In the genomic region with DNA sequence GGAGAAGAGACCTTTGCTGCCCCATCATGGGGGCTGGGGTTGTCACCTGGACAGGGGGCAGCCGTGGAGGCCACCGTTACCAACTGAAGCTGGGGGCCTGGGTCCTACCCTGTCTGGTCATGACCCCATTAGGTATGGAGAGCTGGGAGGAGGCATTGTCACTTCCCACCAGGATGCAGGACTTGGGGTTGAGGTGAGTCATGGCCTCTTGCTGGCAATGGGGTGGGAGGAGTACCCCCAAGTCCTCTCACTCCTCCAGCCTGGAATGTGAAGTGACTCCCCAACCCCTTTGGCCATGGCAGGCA, we compare ENCODE assay signal across 14 cellular contexts. TPM values are rescaled to one million over a fixed set of nuclear protein-coding genes. Genes with fewer than 3 reads are reported as not detected.
DNase-seq lines count a peak whose midpoint lies in the region; ATAC-seq, FAIRE-seq and TF ChIP-seq lines count a peak whose summit lies in the region.
"Had no signal": no experiment of that assay in that cellular context is flagged by ENCODE, and none has a peak within 500 bp of the region (broad histone marks: within the 10 kb centered on the region; RNA-seq: fewer than 3 reads in every experiment).

No MANE protein-coding gene starts in this region.

- TSS peak; percentile 41 for BruUV-seq in endothelial cell of umbilical vein (replicated peaks; lab: Mats Ljungman, UMichigan)

- no peaks in the 10 kb centered on the region for H3K9me3 Mint-ChIP-seq in activated CD4-positive, alpha-beta T cell treated with anti-CD3 and anti-CD28 coated beads, Interleukin-2, amount 10 ng/mL, durations not matched to agents 24 days and 14 days
- no peaks in the 10 kb centered on the region for H3K9me3 Mint-ChIP-seq in activated CD8-positive, alpha-beta T cell treated with anti-CD3 and anti-CD28 coated beads for 36 hours
- H3K9me3 Mint-ChIP-seq in stimulated activated naive B cell treated with anti-CD40 and anti-IgM and Interleukin-4, amounts not matched to agents 10 μg/mL and 1 μg/mL and 100 μg/mL, for 72 hours: no peaks in the 10 kb centered on the region

- POLR2A ChIA-PET in activated CD8-positive, alpha-beta T cell treated with anti-CD3 and anti-CD28 coated beads for 36 hours (lab: Charles Lee): interaction anchor here (0.6 to 2.9 kb wide), 2 partner anchors 53 to 64 kb away, joined by 3 to 12 read pairs; no protein-coding TSS in a partner anchor
- POLR2A ChIA-PET in endothelial cell of umbilical vein (lab: Charles Lee): no interaction called here

- FAIRE-seq in endothelial cell of umbilical vein (lab: Jason Lieb, UNC): no peak
- FAIRE-seq: A204.1 had no signal

- peaks cover 51% of the 10 kb centered on the region for H3K79me2 ChIP-seq in endothelial cell of umbilical vein (ENCODE audit: control insufficient read depth, insufficient read depth, low read length)

- no peak for ATAC-seq in activated CD8-positive, alpha-beta T cell treated with anti-CD3 and anti-CD28 coated beads for 36 hours
- no peak for ATAC-seq in stimulated activated naive B cell treated with anti-CD40 and anti-IgM and Interleukin-4, amounts not matched to agents 10 μg/mL and 1 μg/mL and 100 μg/mL, for 72 hours (replicated peaks)
- ATAC-seq in GM21360 (IDR thresholded peaks at IDR 0.05; ENCODE audit: unreplicated experiment): no peak
- ATAC-seq: activated CD4-positive, CD25-positive, alpha-beta regulatory T cell treated with anti-CD3 and anti-CD28 coated beads, Interleukin-2, amount 50 U/mL, for 24 hours had no signal

- peaks cover 40% of the 10 kb centered on the region for H3K36me3 Mint-ChIP-seq in activated CD4-positive, alpha-beta T cell treated with anti-CD3 and anti-CD28 coated beads, Interleukin-2, amount 10 ng/mL, durations not matched to agents 24 days and 14 days (ENCODE audit: low read depth)
- peaks cover 37% of the 10 kb centered on the region for H3K36me3 Mint-ChIP-seq in activated CD8-positive, alpha-beta T cell treated with anti-CD3 and anti-CD28 coated beads for 36 hours (ENCODE audit: low read depth)
- H3K36me3 Mint-ChIP-seq in stimulated activated naive B cell treated with anti-CD40 and anti-IgM and Interleukin-4, amounts not matched to agents 10 μg/mL and 1 μg/mL and 100 μg/mL, for 72 hours: peaks cover 34 to 72% of the 10 kb centered on the region in 2 donors

- no peak overlapping the region for H3K27ac ChIP-seq in endothelial cell of umbilical vein (ENCODE audit: insufficient read depth, low read depth, low read length)
- H3K27ac ChIP-seq: SK-N-MC had no signal

- H3K27ac Mint-ChIP-seq in activated CD4-positive, alpha-beta T cell treated with anti-CD3 and anti-CD28 coated beads, Interleukin-2, amount 10 ng/mL, durations not matched to agents 24 days and 14 days: peak overlapping the region; percentile 78
- H3K27ac Mint-ChIP-seq in activated CD8-positive, alpha-beta T cell treated with anti-CD3 and anti-CD28 coated beads for 36 hours: peak overlapping the region; percentile 88
- peak overlapping the region; percentile 65 for H3K27ac Mint-ChIP-seq in stimulated activated naive B cell treated with anti-CD40 and anti-IgM and Interleukin-4, amounts not matched to agents 10 μg/mL and 1 μg/mL and 100 μg/mL, for 72 hours

- no peak overlapping the region for H3K4me2 ChIP-seq in endothelial cell of umbilical vein (ENCODE audit: insufficient read depth, low read length)

- peak overlapping the region; percentile 57 for H3K4me3 Mint-ChIP-seq in activated CD4-positive, alpha-beta T cell treated with anti-CD3 and anti-CD28 coated beads, Interleukin-2, amount 10 ng/mL, durations not matched to agents 24 days and 14 days
- H3K4me3 Mint-ChIP-seq in activated CD8-positive, alpha-beta T cell treated with anti-CD3 and anti-CD28 coated beads for 36 hours: no peak overlapping the region
- H3K4me3 Mint-ChIP-seq in stimulated activated naive B cell treated with anti-CD40 and anti-IgM and Interleukin-4, amounts not matched to agents 10 μg/mL and 1 μg/mL and 100 μg/mL, for 72 hours: no peak overlapping the region

- no peaks in the 10 kb centered on the region for H3K9me3 ChIP-seq in endothelial cell of umbilical vein (replicated peaks; ENCODE audit: control insufficient read depth, insufficient read depth, low read length)

- H3K27me3 Mint-ChIP-seq in activated CD4-positive, alpha-beta T cell treated with anti-CD3 and anti-CD28 coated beads, Interleukin-2, amount 10 ng/mL, durations not matched to agents 24 days and 14 days: peaks cover 12% of the 10 kb centered on the region
- no peaks in the 10 kb centered on the region for H3K27me3 Mint-ChIP-seq in activated CD8-positive, alpha-beta T cell treated with anti-CD3 and anti-CD28 coated beads for 36 hours
- peaks cover 0 to 4% of the 10 kb centered on the region in 2 donors for H3K27me3 Mint-ChIP-seq in stimulated activated naive B cell treated with anti-CD40 and anti-IgM and Interleukin-4, amounts not matched to agents 10 μg/mL and 1 μg/mL and 100 μg/mL, for 72 hours

- no peak for TF ChIP-seq CTCF in activated CD8-positive, alpha-beta T cell treated with anti-CD3 and anti-CD28 coated beads for 36 hours (IDR thresholded peaks at IDR 0.05)
- no peak for TF ChIP-seq CTCF in endothelial cell of umbilical vein (IDR thresholded peaks at IDR 0.05; ENCODE audit: extremely low read depth in 1 of 2, insufficient read depth in 1 of 2, low read depth in 1 of 2, low read length in 2 of 2)

- peaks cover 0 to 3% of the 10 kb centered on the region in 2 experiments for H3K27me3 ChIP-seq in endothelial cell of umbilical vein (ENCODE audit: control insufficient read depth in 2 of 2, insufficient read depth in 2 of 2, low read length in 2 of 2)

- peaks cover 69% of the 10 kb centered on the region for H3K4me1 Mint-ChIP-seq in activated CD4-positive, alpha-beta T cell treated with anti-CD3 and anti-CD28 coated beads, Interleukin-2, amount 10 ng/mL, durations not matched to agents 24 days and 14 days
- H3K4me1 Mint-ChIP-seq in activated CD8-positive, alpha-beta T cell treated with anti-CD3 and anti-CD28 coated beads for 36 hours (ENCODE audit: low read depth): peaks cover 68% of the 10 kb centered on the region
- peaks cover 71 to 97% of the 10 kb centered on the region in 2 donors for H3K4me1 Mint-ChIP-seq in stimulated activated naive B cell treated with anti-CD40 and anti-IgM and Interleukin-4, amounts not matched to agents 10 μg/mL and 1 μg/mL and 100 μg/mL, for 72 hours

- intact Hi-C loops in activated CD4-positive, alpha-beta T cell treated with anti-CD3 and anti-CD28 coated beads, Interleukin-2, amount 10 ng/mL, durations not matched to agents 24 days and 14 days (cut with micrococcal nuclease): no loop called here
- intact Hi-C loops in activated CD8-positive, alpha-beta T cell treated with anti-CD3 and anti-CD28 coated beads for 36 hours (cut with micrococcal nuclease): no loop called here
- intact Hi-C loops in endothelial cell of umbilical vein (cut with micrococcal nuclease): loop anchor here (10.0 kb wide), 1 partner anchor 363 kb away; a partner anchor contains a TSS

- CTCF ChIA-PET in activated CD8-positive, alpha-beta T cell treated with anti-CD3 and anti-CD28 coated beads for 36 hours (lab: Charles Lee): interaction anchor here (1.1 to 4.5 kb wide), 10 partner anchors 12 to 173 kb away, joined by 3 to 36 read pairs (median 6); a partner anchor contains a TSS
- CTCF ChIA-PET in endothelial cell of umbilical vein (lab: Charles Lee): interaction anchor here (1.9 to 3.9 kb wide), 7 partner anchors 9 to 145 kb away, joined by 5 to 70 read pairs (median 22); a partner anchor contains a TSS

- no peaks in the 10 kb centered on the region for H4K20me1 ChIP-seq in endothelial cell of umbilical vein (replicated peaks; ENCODE audit: control insufficient read depth, extremely low read depth, insufficient read depth, low read length)

- DNase-seq in activated CD4-positive, alpha-beta T cell treated with anti-CD3 and anti-CD28 coated beads, Interleukin-2, amount 10 ng/mL, durations not matched to agents 24 days and 14 days: no peak
- DNase-seq in activated CD4-positive, alpha-beta T cell treated with anti-CD3 and anti-CD28 coated beads for 1 hour: no peak
- no peak for DNase-seq in activated CD8-positive, alpha-beta T cell treated with anti-CD3 and anti-CD28 coated beads for 36 hours
- DNase-seq in endothelial cell of umbilical vein (ENCODE audit: low read depth, low spot score): no peak
- DNase-seq in stimulated activated naive B cell treated with anti-CD40 and anti-IgM and Interleukin-4, amounts not matched to agents 10 μg/mL and 1 μg/mL and 100 μg/mL, for 72 hours: no peak
- DNase-seq in NCI-H1417 treated with DMSO at 0.1 percent for 48 hours (lab: John Stamatoyannopoulos, UW): no peak
- no peak for DNase-seq in NCI-H2171 (lab: John Stamatoyannopoulos, UW)
- DNase-seq: stimulated activated CD4-positive, alpha-beta T cell treated with anti-CD3 and anti-CD28 coated beads, Interleukin-4, amount 100 ng/mL, for 1 hour had no signal

- no peaks in the 10 kb centered on the region for H3K9me1 ChIP-seq in endothelial cell of umbilical vein (replicated peaks; ENCODE audit: control insufficient read depth, extremely low read depth, insufficient read depth, low read length)

- no peak overlapping the region for H2AFZ ChIP-seq in endothelial cell of umbilical vein (ENCODE audit: low read depth, low read length)

- H3K9ac ChIP-seq in endothelial cell of umbilical vein (replicated peaks; ENCODE audit: extremely low read depth, insufficient read depth, low read length): no peak overlapping the region

- no peak for TF ChIP-seq POLR2A in endothelial cell of umbilical vein (IDR thresholded peaks at IDR 0.05; ENCODE audit: low read depth, low read length)

- dilution Hi-C loops in endothelial cell of umbilical vein (cut with MboI; ENCODE audit: extremely low pct_ligation_motif_present, low sequenced_read_pairs): no loop called here

- H3K4me3 ChIP-seq in endothelial cell of umbilical vein (replicated peaks in 1 of 3; ENCODE audit: insufficient read depth in 1 of 3, low read depth in 1 of 3, low read length in 3 of 3): no peak overlapping the region
- H3K4me3 ChIP-seq: SK-N-MC had no signal

- H3K36me3 ChIP-seq in endothelial cell of umbilical vein (ENCODE audit: control insufficient read depth in 2 of 2, extremely low read depth in 1 of 2, insufficient read depth in 2 of 2, low read length in 2 of 2): peaks cover 9 to 33% of the 10 kb centered on the region in 2 experiments

- H3K4me1 ChIP-seq in endothelial cell of umbilical vein (ENCODE audit: control insufficient read depth, extremely low read depth, insufficient read depth, low read length): peaks cover 51% of the 10 kb centered on the region

RNA-seq across cellular contexts. Expression of a gene that starts 9.0 kb away (rescaled TPM):
- 88.9 and 94.4 TPM in 2 replicates for total RNA-seq in activated CD4-positive, alpha-beta T cell treated with anti-CD3 and anti-CD28 coated beads, Interleukin-2, amount 10 ng/mL, durations not matched to agents 24 days and 14 days
- 10 to 100 TPM; 87.4 to 90.1 TPM for total RNA-seq in activated CD8-positive, alpha-beta T cell treated with anti-CD3 and anti-CD28 coated beads for 36 hours
- 147 and 152 TPM in 2 replicates for total RNA-seq in endothelial cell of umbilical vein
- polyA plus RNA-seq in endothelial cell of umbilical vein: 118 and 124 TPM in 2 replicates
- polyA plus RNA-seq in endothelial cell of umbilical vein (2011; cell fraction: cytosol; rRNA removed): 80.4 and 91.9 TPM in 2 replicates
- 123 and 143 TPM in 2 replicates for polyA plus RNA-seq in endothelial cell of umbilical vein (2011; cell fraction: nucleus; rRNA removed)
- 86.6 and 112 TPM in 2 replicates for polyA plus RNA-seq in endothelial cell of umbilical vein (2012)
- 78.4 and 83.3 TPM in 2 replicates for polyA minus RNA-seq in endothelial cell of umbilical vein
- polyA minus RNA-seq in endothelial cell of umbilical vein (2011; cell fraction: cytosol; rRNA and poly(A)+ RNA removed): 43.2 TPM
- 57.4 and 84.2 TPM in 2 replicates for polyA minus RNA-seq in endothelial cell of umbilical vein (2011; cell fraction: nucleus; rRNA and poly(A)+ RNA removed)

RNA-seq across cellular contexts. Expression of a gene that starts 29.9 kb away (rescaled TPM):
- 36.3 and 41.0 TPM in 2 replicates for total RNA-seq in activated CD4-positive, alpha-beta T cell treated with anti-CD3 and anti-CD28 coated beads, Interleukin-2, amount 10 ng/mL, durations not matched to agents 24 days and 14 days
- 10 to 100 TPM; 39.7 to 42.3 TPM for total RNA-seq in activated CD8-positive, alpha-beta T cell treated with anti-CD3 and anti-CD28 coated beads for 36 hours
- total RNA-seq in endothelial cell of umbilical vein: 31.4 and 33.6 TPM in 2 replicates
- 61.0 and 65.8 TPM in 2 replicates for polyA plus RNA-seq in endothelial cell of umbilical vein
- 29.4 and 45.5 TPM in 2 replicates for polyA plus RNA-seq in endothelial cell of umbilical vein (2011; cell fraction: cytosol; rRNA removed)
- 49.5 and 51.2 TPM in 2 replicates for polyA plus RNA-seq in endothelial cell of umbilical vein (2011; cell fraction: nucleus; rRNA removed)
- 17.4 and 40.2 TPM in 2 replicates for polyA plus RNA-seq in endothelial cell of umbilical vein (2012)
- 17.0 and 27.0 TPM in 2 replicates for polyA minus RNA-seq in endothelial cell of umbilical vein
- polyA minus RNA-seq in endothelial cell of umbilical vein (2011; cell fraction: cytosol; rRNA and poly(A)+ RNA removed): 1.5 TPM
- 6.0 and 9.6 TPM in 2 replicates for polyA minus RNA-seq in endothelial cell of umbilical vein (2011; cell fraction: nucleus; rRNA and poly(A)+ RNA removed)

RNA-seq across cellular contexts. Expression of a gene that starts 32.7 kb away (rescaled TPM):
- total RNA-seq in activated CD4-positive, alpha-beta T cell treated with anti-CD3 and anti-CD28 coated beads, Interleukin-2, amount 10 ng/mL, durations not matched to agents 24 days and 14 days: 0.56 TPM in 1 of 2 replicates, not detected in the other
- not detected for total RNA-seq in activated CD8-positive, alpha-beta T cell treated with anti-CD3 and anti-CD28 coated beads for 36 hours
- total RNA-seq in endothelial cell of umbilical vein: not detected in 2 replicates
- 0.32 TPM in 1 of 2 replicates, not detected in the other for polyA plus RNA-seq in endothelial cell of umbilical vein
- polyA plus RNA-seq in endothelial cell of umbilical vein (2011; cell fraction: cytosol; rRNA removed): not detected in 2 replicates
- 0.77 and 0.84 TPM in 2 replicates for polyA plus RNA-seq in endothelial cell of umbilical vein (2011; cell fraction: nucleus; rRNA removed)
- polyA plus RNA-seq in endothelial cell of umbilical vein (2012): not detected in 2 replicates
- polyA minus RNA-seq in endothelial cell of umbilical vein: 2.5 TPM in 1 of 2 replicates, not detected in the other
- not detected for polyA minus RNA-seq in endothelial cell of umbilical vein (2011; cell fraction: cytosol; rRNA and poly(A)+ RNA removed)
- not detected in 2 replicates for polyA minus RNA-seq in endothelial cell of umbilical vein (2011; cell fraction: nucleus; rRNA and poly(A)+ RNA removed)
- total RNA-seq: glomerular endothelial cell had no signal

RNA-seq across cellular contexts. Expression of a gene that starts 42.3 kb away (rescaled TPM):
- not detected in 2 replicates for total RNA-seq in activated CD4-positive, alpha-beta T cell treated with anti-CD3 and anti-CD28 coated beads, Interleukin-2, amount 10 ng/mL, durations not matched to agents 24 days and 14 days
- total RNA-seq in activated CD8-positive, alpha-beta T cell treated with anti-CD3 and anti-CD28 coated beads for 36 hours: under 1 TPM in 1 of 2 experiments, not detected in 1; 0.41 TPM
- total RNA-seq in endothelial cell of umbilical vein: not detected in 2 replicates
- polyA plus RNA-seq in endothelial cell of umbilical vein: not detected in 2 replicates
- not detected in 2 replicates for polyA plus RNA-seq in endothelial cell of umbilical vein (2011; cell fraction: cytosol; rRNA removed)
- polyA plus RNA-seq in endothelial cell of umbilical vein (2011; cell fraction: nucleus; rRNA removed): not detected in 2 replicates
- polyA plus RNA-seq in endothelial cell of umbilical vein (2012): not detected in 2 replicates
- not detected in 2 replicates for polyA minus RNA-seq in endothelial cell of umbilical vein
- polyA minus RNA-seq in endothelial cell of umbilical vein (2011; cell fraction: cytosol; rRNA and poly(A)+ RNA removed): not detected
- not detected in 2 replicates for polyA minus RNA-seq in endothelial cell of umbilical vein (2011; cell fraction: nucleus; rRNA and poly(A)+ RNA removed)
- total RNA-seq: glomerular endothelial cell, posterior vena cava had no signal

RNA-seq across cellular contexts. Expression of a gene that starts 57.0 kb away (rescaled TPM):
- total RNA-seq in activated CD4-positive, alpha-beta T cell treated with anti-CD3 and anti-CD28 coated beads, Interleukin-2, amount 10 ng/mL, durations not matched to agents 24 days and 14 days: 268 and 273 TPM in 2 replicates
- 100 to 1,000 TPM; 260 to 281 TPM for total RNA-seq in activated CD8-positive, alpha-beta T cell treated with anti-CD3 and anti-CD28 coated beads for 36 hours
- total RNA-seq in endothelial cell of umbilical vein: 131 and 139 TPM in 2 replicates
- polyA plus RNA-seq in endothelial cell of umbilical vein: 84.6 and 109 TPM in 2 replicates
- 94.6 and 112 TPM in 2 replicates for polyA plus RNA-seq in endothelial cell of umbilical vein (2011; cell fraction: cytosol; rRNA removed)
- polyA plus RNA-seq in endothelial cell of umbilical vein (2011; cell fraction: nucleus; rRNA removed): 126 and 180 TPM in 2 replicates
- 81.0 and 91.1 TPM in 2 replicates for polyA plus RNA-seq in endothelial cell of umbilical vein (2012)
- polyA minus RNA-seq in endothelial cell of umbilical vein: 192 and 213 TPM in 2 replicates
- polyA minus RNA-seq in endothelial cell of umbilical vein (2011; cell fraction: cytosol; rRNA and poly(A)+ RNA removed): 179 TPM
- polyA minus RNA-seq in endothelial cell of umbilical vein (2011; cell fraction: nucleus; rRNA and poly(A)+ RNA removed): 73.6 and 91.5 TPM in 2 replicates
